ENCODE assay signal across 1 cellular context in the genomic region with DNA sequence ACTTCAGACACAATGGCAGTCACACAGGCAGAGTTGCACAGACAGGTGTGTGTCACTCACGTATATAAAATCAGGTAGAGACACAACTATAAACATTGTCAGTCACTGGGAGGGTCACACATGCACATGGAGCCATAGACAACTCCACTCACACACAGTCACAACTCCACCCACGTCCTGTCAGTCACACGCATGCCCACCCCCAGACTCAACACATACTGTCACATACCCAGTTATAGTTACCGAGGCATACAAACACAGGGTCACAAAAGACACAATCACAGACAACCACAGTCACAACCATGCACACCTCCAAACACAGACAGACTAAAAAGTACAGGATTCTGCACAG.
TF ChIP-seq lines count a peak whose summit lies in the region.

No MANE protein-coding gene starts in this region.

TF ChIP-seq in endothelial cell of umbilical vein, 7 proteins besides CTCF, POLR2A, EP300 and RAD21:
- TF ChIP-seq EZH2 (IDR thresholded peaks at IDR 0.05; ENCODE audit: borderline replicate concordance, low read depth, low read length, severe bottlenecking) = no peak
- TF ChIP-seq GATA2 (IDR thresholded peaks at IDR 0.05; ENCODE audit: insufficient read depth, insufficient read length, low read depth, low read length) = no peak
- TF ChIP-seq MAX (IDR thresholded peaks at IDR 0.05; ENCODE audit: insufficient read depth, insufficient read length) = no peak
- TF ChIP-seq POLR2AphosphoS5 (IDR thresholded peaks at IDR 0.05; ENCODE audit: insufficient read depth, low read depth, low read length) = no peak
- TF ChIP-seq FOS (IDR thresholded peaks at IDR 0.05; ENCODE audit: borderline replicate concordance, insufficient read depth, low read length) = no peak
- no peak for TF ChIP-seq MYC (IDR thresholded peaks at IDR 0.05; ENCODE audit: low read depth, low read length)
- TF ChIP-seq JUN (IDR thresholded peaks at IDR 0.05; ENCODE audit: borderline replicate concordance, insufficient read depth, insufficient read length, low read depth) = no peak
